Comparison of ENCODE assay signal across 8 cellular contexts in genomic region chr12:108129017-108129812, GRCh38. TPM values are rescaled to one million over a fixed set of nuclear protein-coding genes. Genes with fewer than 3 reads are reported as not detected.
DNase-seq lines count a peak whose midpoint lies in the region; ATAC-seq and TF ChIP-seq lines count a peak whose summit lies in the region.

Gene WSCD2, plus strand, starts transcription at chr12:108129288. Its CDS starts 66,545 bp downstream, at chr12:108195833.

- H3K9me3 ChIP-seq in right atrium auricular region (no peaks in the 10 kb centered on the region), ovary (no peaks in the 10 kb centered on the region)

- DNase-seq in DMS 273 treated with DMSO at 0.1 percent for 48 hours (lab: John Stamatoyannopoulos, UW) (peak; percentile 3), NCI-H1694 (lab: John Stamatoyannopoulos, UW) (peak; percentile 13), right atrium auricular region (ENCODE audit: low spot score) (no peak), ovary (peak in 1 of 5 donors; percentile 15), GM19238 (ENCODE audit: insufficient read length, low spot score) (no peak)
- peak; percentile 7 for DNase-seq in activated naive CD8-positive, alpha-beta T cell treated with anti-CD3 and anti-CD28 coated beads for 36 hours
- DNase-seq in activated CD4-positive, CD25-positive, alpha-beta regulatory T cell treated with anti-CD3 and anti-CD28 coated beads, Interleukin-2, amount 50 U/mL, for 72 hours, result no peak

- H3K4me3 Mint-ChIP-seq in activated naive CD8-positive, alpha-beta T cell treated with anti-CD3 and anti-CD28 coated beads for 36 hours, result peak within 1 kb of the TSS; percentile 6

- no peaks in the 10 kb centered on the region for H3K36me3 ChIP-seq in right atrium auricular region
- no peaks in the 10 kb centered on the region for H3K36me3 ChIP-seq in ovary

- peaks cover 0 to 13% of the 10 kb centered on the region in 2 donors for H3K4me1 ChIP-seq in right atrium auricular region
- no peaks in the 10 kb centered on the region for H3K4me1 ChIP-seq in ovary (ENCODE audit: insufficient read depth)

- TF ChIP-seq CTCF in right atrium auricular region (IDR thresholded peaks at IDR 0.05) (peak in 1 of 2 donors; percentile 35), ovary (IDR thresholded peaks at IDR 0.05) (no peak)

- H3K4me1 Mint-ChIP-seq in activated naive CD8-positive, alpha-beta T cell treated with anti-CD3 and anti-CD28 coated beads for 36 hours, result no peaks in the 10 kb centered on the region

- H3K27ac ChIP-seq in right atrium auricular region (no peak within 1 kb of the TSS), ovary (no peak within 1 kb of the TSS)

- H3K27ac Mint-ChIP-seq in activated naive CD8-positive, alpha-beta T cell treated with anti-CD3 and anti-CD28 coated beads for 36 hours, result no peak within 1 kb of the TSS

- intact Hi-C loops in ovary (cut with DNase I), result no loop called here

- WGBS in ovary, 3 donors, result 3 to 9% (median 4%) methylated on average over 40 to 74 of the region's 74 CpGs

- H3K9me3 Mint-ChIP-seq in activated naive CD8-positive, alpha-beta T cell treated with anti-CD3 and anti-CD28 coated beads for 36 hours, result no peaks in the 10 kb centered on the region

- no peak for TF ChIP-seq EP300 in ovary (IDR thresholded peaks at IDR 0.05)

- H3K36me3 Mint-ChIP-seq in activated naive CD8-positive, alpha-beta T cell treated with anti-CD3 and anti-CD28 coated beads for 36 hours, result no peaks in the 10 kb centered on the region

- peaks cover 0 to 4% of the 10 kb centered on the region in 2 donors for H3K27me3 ChIP-seq in right atrium auricular region
- H3K27me3 ChIP-seq in ovary, result no peaks in the 10 kb centered on the region

- H3K27me3 Mint-ChIP-seq in activated naive CD8-positive, alpha-beta T cell treated with anti-CD3 and anti-CD28 coated beads for 36 hours, result peaks cover 64% of the 10 kb centered on the region

- no peak for TF ChIP-seq POLR2A in ovary (IDR thresholded peaks at IDR 0.05)

- no peak for ATAC-seq in GM18511 (IDR thresholded peaks at IDR 0.05; ENCODE audit: unreplicated experiment)

- H3K4me3 ChIP-seq in right atrium auricular region (peak within 1 kb of the TSS; percentile 17 to 43), ovary (peak within 1 kb of the TSS; percentile 41)

RNA-seq across cellular contexts. Expression of gene WSCD2, which starts in this region (rescaled TPM):
- total RNA-seq in activated naive CD8-positive, alpha-beta T cell treated with anti-CD3 and anti-CD28 coated beads for 36 hours, result not detected
- total RNA-seq in right atrium auricular region (under 1 TPM in 1 of 2 donors, not detected in 1; 0.31 TPM), ovary (1 to 10 TPM in 2 of 7 donors, under 1 TPM in 4, not detected in 1; under 0.01 to 2.0 (median 0.49) TPM)
- polyA plus RNA-seq in ovary, result 1 to 10 TPM in 1 of 2 donors, under 1 TPM in 1; 0.24 to 2.6 TPM

Comparison
In these comparisons a context has a peak if more than half of its experiments do, and no peak if none do; other contexts are left out.
1. Peak in DNase-seq in activated naive CD8-positive, alpha-beta T cell treated with anti-CD3 and anti-CD28 coated beads for 36 hours; RNA of the gene not detected or under 1 TPM.
2. DNase-seq: peak in DMS 273 treated with DMSO at 0.1 percent for 48 hours (single experiment) and NCI-H1694 (single experiment); none in right atrium auricular region (single experiment), activated CD4-positive, CD25-positive, alpha-beta regulatory T cell treated with anti-CD3 and anti-CD28 coated beads, Interleukin-2, amount 50 U/mL, for 72 hours (single experiment) and GM19238 (single experiment).